Comparison of ENCODE assay signal across 19 cellular contexts in genomic region chr6:163867518-163868292, GRCh38.
A peak's percentile ranks its signal among the peaks of the same experiment; 100 is the strongest.
DNase-seq lines count a peak whose midpoint lies in the region; ATAC-seq, FAIRE-seq and TF ChIP-seq lines count a peak whose summit lies in the region.
"Had no signal": no experiment of that assay in that cellular context is flagged by ENCODE, and none has a peak within 500 bp of the region (broad histone marks: within the 10 kb centered on the region; RNA-seq: fewer than 3 reads in every experiment).

No MANE protein-coding gene starts in this region.

- WGBS in K562 (ENCODE audit: insufficient coverage, low coverage, missing lambda C conversion rate): 10% methylated on average over 31 of the region's 31 CpGs

- H4K20me1 ChIP-seq in K562 (replicated peaks; ENCODE audit: control insufficient read depth, insufficient read depth, low read length): no peaks in the 10 kb centered on the region
- H4K20me1 ChIP-seq: BLaER1 treated with 17β-estradiol and CSF1 and Interleukin-3, amounts not matched to agents 10 nM and 100 nM had no signal

- TF ChIP-seq POLR2A in K562 (conservative IDR thresholded peaks at IDR 0.05): no peak

- H3K27me3 ChIP-seq in H7 (ENCODE audit: control insufficient read depth, insufficient read depth, low read length) (no peaks in the 10 kb centered on the region), K562 (ENCODE audit: control insufficient read depth in 2 of 2, insufficient read depth in 2 of 2, low read length in 2 of 2) (peaks cover 11 to 39% of the 10 kb centered on the region in 2 experiments)
- H3K27me3 ChIP-seq: SJCRH30 had no signal

- in situ Hi-C loops in K562 (cut with MboI): no loop called here

- H3K4me3 ChIP-seq in H7 (ENCODE audit: insufficient read depth, low read depth, low read length) (no peak overlapping the region), K562 (no peak overlapping the region)
- H3K4me3 ChIP-seq: BLaER1 treated with 17β-estradiol and CSF1 and Interleukin-3, amounts not matched to agents 10 nM and 100 nM; SJCRH30 had no signal

- intact Hi-C loops in K562 (cut with micrococcal nuclease) (no loop called here), posterior vena cava (cut with DNase I) (no loop called here)

- no peaks in the 10 kb centered on the region for H3K79me2 ChIP-seq in K562 (ENCODE audit: control insufficient read depth, insufficient read depth, low read length)

- no TSS peak for BruUV-seq in K562 (replicated peaks; lab: Mats Ljungman, UMichigan)

- peak overlapping the region; percentile 88 for H2AFZ ChIP-seq in K562 (ENCODE audit: low read depth, low read length)

- peak overlapping the region; percentile 68 for H3K4me2 ChIP-seq in K562 (ENCODE audit: insufficient read depth, low read length)
- H3K4me2 ChIP-seq: BLaER1 treated with 17β-estradiol and CSF1 and Interleukin-3, amounts not matched to agents 10 nM and 100 nM had no signal

- CTCF ChIA-PET in K562 (lab: Yijun Ruan, JAX; ENCODE audit: low intra/inter-chr PET ratio): no interaction called here

- H3K4me1 ChIP-seq in K562 (replicated peaks in 1 of 2; ENCODE audit: control insufficient read depth in 2 of 2, insufficient read depth in 2 of 2, low read length in 2 of 2): peaks cover 5 to 10% of the 10 kb centered on the region in 2 experiments; a peak in 4 of 5 replicates

- TF ChIP-seq RAD21 in K562 (CRISPR knock-in tag; conservative IDR thresholded peaks at IDR 0.05 in 1 of 2, IDR thresholded peaks at IDR 0.05 in 1 of 2): no peak

- ATAC-seq in K562: peak; percentile 51
- ATAC-seq: CD8-positive, alpha-beta T cell had no signal

- no peaks in the 10 kb centered on the region for H3K9me3 ChIP-seq in K562 (replicated peaks; ENCODE audit: control insufficient read depth, insufficient read depth, low read depth, low read length)
- H3K9me3 ChIP-seq: BLaER1 treated with 17β-estradiol and CSF1 and Interleukin-3, amounts not matched to agents 10 nM and 100 nM; SJCRH30 had no signal

- H3K9me1 ChIP-seq in K562 (ENCODE audit: control insufficient read depth, insufficient read depth, low read length): peaks cover 4% of the 10 kb centered on the region

- DNase-seq in H7 (peak; percentile 56), K562 (ENCODE audit: extremely low read depth in 1 of 4, low spot score in 3 of 4) (peak in 2 of 4 experiments; percentile 12 to 24), iPS-NIHi7 (ENCODE audit: extremely low spot score) (peak; percentile 32), posterior vena cava (ENCODE audit: low spot score) (peak; percentile 58), AG08396 (ENCODE audit: low spot score) (no peak), NCI-H345 (lab: John Stamatoyannopoulos, UW) (no peak)
- no peak for DNase-seq in effector CD4-positive, alpha-beta T cell
- DNase-seq: Calu3; CD8-positive, alpha-beta T cell; DMS53; EL; KBM-7; NCI-H1105 treated with DMSO at 0.1 percent for 48 hours; NCI-H1694 treated with DMSO at 0.1 percent for 48 hours; NCI-H510A treated with DMSO at 0.1 percent for 48 hours; SJCRH30 had no signal

- POLR2A ChIA-PET in K562 (lab: Yijun Ruan, JAX): interaction anchor here (1.0 to 1.1 kb wide), 2 partner anchors 11 to 34 kb away, joined by 3 read pairs; no protein-coding TSS in a partner anchor

- H3K36me3 ChIP-seq in H7 (replicated peaks; ENCODE audit: control insufficient read depth, insufficient read depth, low read length) (no peaks in the 10 kb centered on the region), K562 (ENCODE audit: control insufficient read depth, insufficient read depth, low read length) (no peaks in the 10 kb centered on the region)
- H3K36me3 ChIP-seq: BLaER1 treated with 17β-estradiol and CSF1 and Interleukin-3, amounts not matched to agents 10 nM and 100 nM; SJCRH30 had no signal

- H3K27ac ChIP-seq in K562 (ENCODE audit: extremely low read depth, low read depth, low read length): no peak overlapping the region
- H3K27ac ChIP-seq: BLaER1 treated with 17β-estradiol and CSF1 and Interleukin-3, amounts not matched to agents 10 nM and 100 nM; SJCRH30 had no signal

- TF ChIP-seq CTCF in K562 (IDR thresholded peaks at IDR 0.05 in 2 of 3, conservative IDR thresholded peaks at IDR 0.05 in 1 of 3; ENCODE audit: insufficient read depth in 2 of 3, low read depth in 1 of 3, low read length in 3 of 3): 0 out of 6 replicates have a peak, but pooled peaks of 1 of the 3 experiments have one; percentile 10

- no peak for FAIRE-seq in K562 (lab: Jason Lieb, UNC)
- FAIRE-seq: GM12892, H54 had no signal

- TF ChIP-seq EP300 in K562 (IDR thresholded peaks at IDR 0.05; ENCODE audit: low read length): no peak

- H3K9ac ChIP-seq in K562 (ENCODE audit: insufficient read depth in 1 of 2, low read depth in 2 of 2, low read length in 2 of 2): peak overlapping the region; percentile 46 to 72
- H3K9ac ChIP-seq: BLaER1 treated with 17β-estradiol and CSF1 and Interleukin-3, amounts not matched to agents 10 nM and 100 nM had no signal

TF ChIP-seq in K562, 482 proteins besides CTCF, POLR2A, EP300 and RAD21:
- TF ChIP-seq CAMTA2 (CRISPR knock-in tag; conservative IDR thresholded peaks at IDR 0.05) (no peak), E2F6 (IDR thresholded peaks at IDR 0.05; ENCODE audit: borderline replicate concordance in 1 of 2, extremely low read depth in 1 of 2, insufficient read depth in 1 of 2, insufficient read length in 1 of 2, low read depth in 1 of 2, low read length in 1 of 2, poor library complexity in 1 of 2, severe bottlenecking in 1 of 2) (peak in 1 of 2 experiments; percentile 60), HSF4 (CRISPR knock-in tag; IDR thresholded peaks at IDR 0.05; ENCODE audit: borderline replicate concordance) (no peak), MLLT1 (IDR thresholded peaks at IDR 0.05) (no peak), NFYB (IDR thresholded peaks at IDR 0.05; ENCODE audit: extremely low read depth, insufficient read length) (no peak), ZNF778 (CRISPR knock-in tag; IDR thresholded peaks at IDR 0.05) (no peak), RBFOX2 (IDR thresholded peaks at IDR 0.05; ENCODE audit: low read depth, low read length) (0 out of 2 replicates have a peak, but pooled peaks have one; percentile 32), HINFP (tag; conservative IDR thresholded peaks at IDR 0.05; ENCODE audit: low read depth) (no peak), ZNF175 (CRISPR knock-in tag; IDR thresholded peaks at IDR 0.05; ENCODE audit: low read depth) (no peak), FOXJ2 (tag; IDR thresholded peaks at IDR 0.05) (no peak), L3MBTL2 (IDR thresholded peaks at IDR 0.05) (0 out of 2 replicates have a peak, but pooled peaks have one; percentile 16)

Comparison
In these comparisons a context has a peak if more than half of its experiments do, and no peak if none do; other contexts are left out.
1. DNase-seq: peak in H7 (single experiment), iPS-NIHi7 (single experiment) and posterior vena cava (single experiment); none in AG08396 (single experiment), effector CD4-positive, alpha-beta T cell (single experiment) and NCI-H345 (single experiment).